26 cellular contexts compared by ENCODE assay signal in the genomic region with DNA sequence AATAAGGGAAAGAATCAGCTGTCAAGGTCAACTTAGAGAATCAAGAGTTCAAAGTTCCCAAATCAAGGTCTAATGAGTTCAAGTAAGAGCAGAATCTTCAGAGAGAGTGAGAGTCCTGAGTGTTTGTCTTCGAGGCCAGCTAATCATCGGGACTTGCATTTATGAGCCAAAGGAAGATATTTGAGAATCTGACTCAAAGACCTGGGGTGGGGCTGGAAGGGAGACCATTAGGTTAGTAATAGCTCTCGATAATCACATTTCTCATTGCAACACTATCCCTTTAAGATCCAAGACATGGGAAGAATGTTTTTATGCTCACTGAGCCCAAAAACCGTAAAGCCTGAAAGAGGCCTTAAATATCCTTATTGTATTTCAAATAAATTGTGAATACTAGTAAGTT.
"Had no signal": no experiment of that assay in that cellular context is flagged by ENCODE, and none has a peak within 500 bp of the region (broad histone marks: within the 10 kb centered on the region; RNA-seq: fewer than 3 reads in every experiment).

No MANE protein-coding gene starts in this region.

- FAIRE-seq: keratinocyte had no signal

- H3K4me1 ChIP-seq: lower lobe of right lung, right lobe of liver, spleen, tibial nerve, uterus had no signal

- H3K36me3 Mint-ChIP-seq: naive thymus-derived CD8-positive, alpha-beta T cell; stimulated activated effector memory CD8-positive, alpha-beta T cell treated with anti-CD3 and anti-CD28 coated beads, Interleukin-12 subunit alpha, Interleukin-12 subunit beta, amount 100 ng/mL, for 72 hours; type B pancreatic cell had no signal

- H3K9me3 ChIP-seq: lower lobe of right lung, ovary, right atrium auricular region, right lobe of liver, tibial nerve, uterus had no signal

- DNase-seq: hippocampal formation; kidney glomerular epithelial cell; left cardiac atrium; left ventricle myocardium superior; lower lobe of right lung; mammary epithelial cell; mesenchymal stem cell; naive thymus-derived CD8-positive, alpha-beta T cell; nucleus accumbens; ovary; right lobe of liver; spleen; stimulated activated CD4-positive, alpha-beta T cell treated with anti-CD3 and anti-CD28 coated beads, Interleukin-4, amount 100 ng/mL, for 24 hours; stimulated activated naive CD4-positive, alpha-beta T cell; substantia nigra; uterus had no signal

- H3K27ac ChIP-seq: lower lobe of right lung, ovary, right lobe of liver, skin epidermis, spleen, tibial nerve, uterus had no signal

- H3K4me1 Mint-ChIP-seq: naive thymus-derived CD8-positive, alpha-beta T cell; neural crest cell; stimulated activated effector memory CD8-positive, alpha-beta T cell treated with anti-CD3 and anti-CD28 coated beads, Interleukin-12 subunit alpha, Interleukin-12 subunit beta, amount 100 ng/mL, for 72 hours had no signal

- H3K4me3 Mint-ChIP-seq: naive thymus-derived CD8-positive, alpha-beta T cell; nephron; neural crest cell; stimulated activated effector memory CD8-positive, alpha-beta T cell treated with anti-CD3 and anti-CD28 coated beads, Interleukin-12 subunit alpha, Interleukin-12 subunit beta, amount 100 ng/mL, for 72 hours; stimulated activated naive CD8-positive, alpha-beta T cell treated with anti-CD3 and anti-CD28 coated beads, Interleukin-15, Interleukin-2, amounts not matched to agents 100 ng/mL and 50 ng/mL, for 24 hours; type B pancreatic cell had no signal

- H3K27me3 ChIP-seq: ovary, right atrium auricular region, right lobe of liver, spleen, tibial nerve, uterus had no signal

- H3K27ac Mint-ChIP-seq: naive thymus-derived CD8-positive, alpha-beta T cell; nephron; progenitor cell of endocrine pancreas; stimulated activated effector memory CD8-positive, alpha-beta T cell treated with anti-CD3 and anti-CD28 coated beads, Interleukin-12 subunit alpha, Interleukin-12 subunit beta, amount 100 ng/mL, for 72 hours; stimulated activated naive CD8-positive, alpha-beta T cell treated with anti-CD3 and anti-CD28 coated beads, Interleukin-15, Interleukin-2, amounts not matched to agents 100 ng/mL and 50 ng/mL, for 24 hours; type B pancreatic cell had no signal

- H3K36me3 ChIP-seq: lower lobe of right lung, ovary, right atrium auricular region, right lobe of liver, spleen, tibial nerve, uterus had no signal

- H3K4me3 ChIP-seq: lower lobe of right lung, ovary, right atrium auricular region, right lobe of liver, skin epidermis, spleen, tibial nerve, uterus had no signal

- H3K27me3 Mint-ChIP-seq: naive thymus-derived CD8-positive, alpha-beta T cell; progenitor cell of endocrine pancreas; stimulated activated naive CD8-positive, alpha-beta T cell treated with anti-CD3 and anti-CD28 coated beads, Interleukin-15, Interleukin-2, amounts not matched to agents 100 ng/mL and 50 ng/mL, for 24 hours; type B pancreatic cell had no signal
